ENCODE assay signal across 14 cellular contexts in genomic region chr1:115840615-115841460, GRCh38. TPM values are rescaled to one million over a fixed set of nuclear protein-coding genes. Genes with fewer than 3 reads are reported as not detected.
A peak's percentile ranks its signal among the peaks of the same experiment; 100 is the strongest.
DNase-seq lines count a peak whose midpoint lies in the region; ATAC-seq, FAIRE-seq and TF ChIP-seq lines count a peak whose summit lies in the region.
"Had no signal": no experiment of that assay in that cellular context is flagged by ENCODE, and none has a peak within 500 bp of the region (broad histone marks: within the 10 kb centered on the region; RNA-seq: fewer than 3 reads in every experiment).

Gene NHLH2 (minus strand): TSS chr1:115841126. CDS start chr1:115838372, 2,754 bp downstream.

- no peaks in the 10 kb centered on the region for H3K9me3 Mint-ChIP-seq in T-cell

- H3K27ac Mint-ChIP-seq in T-cell, result no peak within 1 kb of the TSS

- H3K9me3 ChIP-seq in HEK293 (ENCODE audit: control insufficient read depth, insufficient read depth, low read depth, low read length), result no peaks in the 10 kb centered on the region
- no peaks in the 10 kb centered on the region for H3K9me3 ChIP-seq in iPS-20b (ENCODE audit: insufficient read depth, low read depth, low read length)
- no peaks in the 10 kb centered on the region for H3K9me3 ChIP-seq in left ventricle myocardium inferior (replicated peaks)

- H3K27me3 ChIP-seq in iPS-20b (ENCODE audit: insufficient read depth, low read length) (peaks cover 52% of the 10 kb centered on the region), left ventricle myocardium inferior (ENCODE audit: low read depth) (peaks cover 99% of the 10 kb centered on the region)

- peaks cover 59 to 61% of the 10 kb centered on the region in 2 donors for H3K27me3 Mint-ChIP-seq in T-cell

- TF ChIP-seq CTCF in HEK293 (tag by site-specific recombination; IDR thresholded peaks at IDR 0.05) (no peak), left ventricle myocardium inferior (IDR thresholded peaks at IDR 0.05; ENCODE audit: borderline replicate concordance) (no peak)

- POLR2A ChIA-PET in HEK293 (lab: Yijun Ruan, JAX) (no interaction called here), T-cell (lab: Charles Lee) (interaction anchor here in 1 of 2 donors (0.6 kb wide), 1 partner anchor 383 kb away, joined by 3 read pairs; no protein-coding TSS in a partner anchor)

- ATAC-seq in T-cell (replicated peaks in 1 of 4), result no peak
- no peak for ATAC-seq in GM18870 (IDR thresholded peaks at IDR 0.05; ENCODE audit: unreplicated experiment)

- H3K36me3 Mint-ChIP-seq in T-cell, result no peaks in the 10 kb centered on the region

- H3K4me3 ChIP-seq in HEK293 (ENCODE audit: low read depth, low read length) (peak within 1 kb of the TSS; percentile 66), iPS-20b (ENCODE audit: low read length) (peak within 1 kb of the TSS; percentile 70; the same call in 1 of the 2 replicates), left ventricle myocardium inferior (no peak within 1 kb of the TSS)

- peak within 1 kb of the TSS; percentile 73; the same call in 1 of the 2 replicates for H3K9ac ChIP-seq in iPS-20b (ENCODE audit: low read depth, low read length)

- H3K4me1 Mint-ChIP-seq in T-cell, result peaks cover 6 to 10% (median 8%) of the 10 kb centered on the region in 3 donors

- H3K4me3 Mint-ChIP-seq in T-cell, result peak within 1 kb of the TSS in 2 of 3 donors; percentile 19 to 73

- H3K27ac ChIP-seq in HEK293 (ENCODE audit: extremely low read depth, low read depth, low read length), result no peak within 1 kb of the TSS
- no peak within 1 kb of the TSS for H3K27ac ChIP-seq in iPS-20b (ENCODE audit: low read length)
- H3K27ac ChIP-seq in left ventricle myocardium inferior (replicated peaks), result no peak within 1 kb of the TSS

- peak; percentile 20 for DNase-seq in Ammon's horn (ENCODE audit: low spot score)
- DNase-seq in T-cell, result no peak
- no peak for DNase-seq in GM03348 (ENCODE audit: low spot score)
- DNase-seq in left ventricle myocardium inferior, result no peak
- DNase-seq in frontal cortex (ENCODE audit: low spot score in 2 of 2), result no peak
- DNase-seq: kidney, NCI-H1930, substantia nigra had no signal

- FAIRE-seq in frontal cortex (lab: Jason Lieb, UNC), result no peak
- FAIRE-seq: endometrium, kidney had no signal

- H3K36me3 ChIP-seq in HEK293 (ENCODE audit: control insufficient read depth in 2 of 2, insufficient read depth in 1 of 2, low read length in 2 of 2) (no peaks in the 10 kb centered on the region), iPS-20b (ENCODE audit: insufficient read depth, low read depth, low read length) (no peaks in the 10 kb centered on the region), left ventricle myocardium inferior (no peaks in the 10 kb centered on the region)

- intact Hi-C loops in left ventricle myocardium inferior (cut with micrococcal nuclease), result no loop called here

- CTCF ChIA-PET in HEK293 (lab: Yijun Ruan, JAX) (interaction anchor here (0.5 to 0.7 kb wide), 2 partner anchors 57 to 133 kb away, joined by 3 read pairs; no protein-coding TSS in a partner anchor), T-cell (lab: Charles Lee) (interaction anchor here in 1 of 2 donors (0.6 kb wide), 1 partner anchor 314 kb away, joined by 3 read pairs; no protein-coding TSS in a partner anchor)

- H3K4me1 ChIP-seq in HEK293 (ENCODE audit: control insufficient read depth, insufficient read depth, low read length) (0 out of 2 replicates have a peak, but pooled peaks cover 2% of the 10 kb centered on the region), iPS-20b (ENCODE audit: insufficient read depth, low read length) (peaks cover 2% of the 10 kb centered on the region; the same call in 1 of the 2 replicates), left ventricle myocardium inferior (peaks cover 25% of the 10 kb centered on the region)

TF ChIP-seq in HEK293, 187 proteins besides CTCF, POLR2A, EP300 and RAD21:
- no peak for TF ChIP-seq ZNF692 (tag by site-specific recombination; IDR thresholded peaks at IDR 0.05)
- TF ChIP-seq, protein P1, sequence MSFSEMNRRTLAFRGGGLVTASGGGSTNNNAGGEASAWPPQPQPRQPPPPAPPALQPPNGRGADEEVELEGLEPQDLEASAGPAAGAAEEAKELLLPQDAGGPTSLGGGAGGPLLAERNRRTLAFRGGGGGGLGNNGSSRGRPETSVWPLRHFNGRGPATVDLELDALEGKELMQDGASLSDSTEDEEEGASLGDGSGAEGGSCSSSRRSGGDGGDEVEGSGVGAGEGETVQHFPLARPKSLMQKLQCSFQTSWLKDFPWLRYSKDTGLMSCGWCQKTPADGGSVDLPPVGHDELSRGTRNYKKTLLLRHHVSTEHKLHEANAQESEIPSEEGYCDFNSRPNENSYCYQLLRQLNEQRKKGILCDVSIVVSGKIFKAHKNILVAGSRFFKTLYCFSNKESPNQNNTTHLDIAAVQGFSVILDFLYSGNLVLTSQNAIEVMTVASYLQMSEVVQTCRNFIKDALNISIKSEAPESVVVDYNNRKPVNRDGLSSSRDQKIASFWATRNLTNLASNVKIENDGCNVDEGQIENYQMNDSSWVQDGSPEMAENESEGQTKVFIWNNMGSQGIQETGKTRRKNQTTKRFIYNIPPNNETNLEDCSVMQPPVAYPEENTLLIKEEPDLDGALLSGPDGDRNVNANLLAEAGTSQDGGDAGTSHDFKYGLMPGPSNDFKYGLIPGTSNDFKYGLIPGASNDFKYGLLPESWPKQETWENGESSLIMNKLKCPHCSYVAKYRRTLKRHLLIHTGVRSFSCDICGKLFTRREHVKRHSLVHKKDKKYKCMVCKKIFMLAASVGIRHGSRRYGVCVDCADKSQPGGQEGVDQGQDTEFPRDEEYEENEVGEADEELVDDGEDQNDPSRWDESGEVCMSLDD (tag by site-specific recombination; IDR thresholded peaks at IDR 0.05), result no peak
- peak; percentile 43 for TF ChIP-seq ZFHX2 (tag by site-specific recombination; conservative IDR thresholded peaks at IDR 0.05)
- no peak for TF ChIP-seq ZBTB1 (tag by site-specific recombination; IDR thresholded peaks at IDR 0.05)
- TF ChIP-seq ZSCAN18 (tag by site-specific recombination; IDR thresholded peaks at IDR 0.05), result no peak
- TF ChIP-seq TCF7L2 (IDR thresholded peaks at IDR 0.05; ENCODE audit: borderline replicate concordance, low read depth, low read length), result 0 out of 2 replicates have a peak, but pooled peaks have one; percentile 75
- no peak for TF ChIP-seq SALL2 (tag by site-specific recombination; IDR thresholded peaks at IDR 0.05; ENCODE audit: borderline replicate concordance)
- TF ChIP-seq ZBTB48 (tag by site-specific recombination; IDR thresholded peaks at IDR 0.05), result no peak
- TF ChIP-seq, protein P2, sequence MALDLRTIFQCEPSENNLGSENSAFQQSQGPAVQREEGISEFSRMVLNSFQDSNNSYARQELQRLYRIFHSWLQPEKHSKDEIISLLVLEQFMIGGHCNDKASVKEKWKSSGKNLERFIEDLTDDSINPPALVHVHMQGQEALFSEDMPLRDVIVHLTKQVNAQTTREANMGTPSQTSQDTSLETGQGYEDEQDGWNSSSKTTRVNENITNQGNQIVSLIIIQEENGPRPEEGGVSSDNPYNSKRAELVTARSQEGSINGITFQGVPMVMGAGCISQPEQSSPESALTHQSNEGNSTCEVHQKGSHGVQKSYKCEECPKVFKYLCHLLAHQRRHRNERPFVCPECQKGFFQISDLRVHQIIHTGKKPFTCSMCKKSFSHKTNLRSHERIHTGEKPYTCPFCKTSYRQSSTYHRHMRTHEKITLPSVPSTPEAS (tag by site-specific recombination; IDR thresholded peaks at IDR 0.05), result no peak
- 0 out of 2 replicates have a peak, but pooled peaks have one; percentile 19 for TF ChIP-seq HOXD13 (CRISPR knock-in tag; IDR thresholded peaks at IDR 0.05; ENCODE audit: borderline replicate concordance)
- TF ChIP-seq OSR2 (tag by site-specific recombination; IDR thresholded peaks at IDR 0.05), result no peak
- no peak for TF ChIP-seq ZSCAN30 (tag by site-specific recombination; IDR thresholded peaks at IDR 0.05)
- TF ChIP-seq ZFP3 (tag by site-specific recombination; IDR thresholded peaks at IDR 0.05; ENCODE audit: low read depth), result no peak
- no peak for TF ChIP-seq OVOL3 (tag by site-specific recombination; IDR thresholded peaks at IDR 0.05)
TF ChIP-seq in HEK293: peak in this region for 3.

RNA-seq across cellular contexts. Expression of gene NHLH2, which starts in this region (rescaled TPM):
- total RNA-seq in T-cell (not detected), left ventricle myocardium inferior (not detected), frontal cortex (2.0 TPM)
- total RNA-seq: kidney, mucosa of gallbladder, posterior vena cava had no signal
